10 cellular contexts compared by ENCODE assay signal in the genomic region with DNA sequence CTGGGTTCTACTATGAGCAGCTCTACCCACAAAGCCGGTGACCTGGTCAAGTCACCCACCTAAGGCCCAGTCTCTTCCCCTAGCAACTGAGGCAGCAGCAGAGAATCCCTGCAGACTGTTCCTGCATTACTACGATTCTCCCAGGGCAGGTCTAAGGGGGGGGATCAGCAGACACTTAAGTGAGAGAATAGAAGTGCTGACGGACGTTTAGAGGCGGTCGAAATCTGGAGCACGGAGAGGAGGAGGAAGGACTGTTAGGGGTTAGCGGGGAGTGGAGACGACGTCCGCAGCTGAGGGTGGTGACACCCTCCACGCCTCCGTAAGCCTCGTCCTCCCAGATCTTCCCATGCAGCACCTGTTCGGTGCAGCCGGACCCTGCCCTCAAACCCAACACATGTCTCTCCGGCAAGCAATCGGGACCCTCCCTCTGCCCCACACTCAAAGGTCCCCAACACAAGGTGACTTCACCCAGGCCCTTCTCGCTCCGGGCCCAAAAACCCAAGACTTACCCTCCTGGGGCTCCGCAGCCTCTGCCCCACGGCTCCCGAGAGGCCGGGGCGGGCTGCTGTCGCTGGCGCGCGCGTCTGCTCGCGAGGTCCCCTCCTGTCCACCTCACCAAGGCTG. TPM values are rescaled to one million over a fixed set of nuclear protein-coding genes. Genes with fewer than 3 reads are reported as not detected.
DNase-seq lines count a peak whose midpoint lies in the region; ATAC-seq and TF ChIP-seq lines count a peak whose summit lies in the region.
"Not testable (repeated sequence)": the region's sequence is repeated elsewhere in the genome, so short reads cannot be mapped to it uniquely, and the experiment has no call there.
"Had no signal": no experiment of that assay in that cellular context is flagged by ENCODE, and none has a peak within 500 bp of the region (broad histone marks: within the 10 kb centered on the region; RNA-seq: fewer than 3 reads in every experiment).

No MANE protein-coding gene starts in this region.

- H3K27me3 Mint-ChIP-seq in activated CD4-positive, alpha-beta memory T cell treated with anti-CD3 and anti-CD28 coated beads for 36 hours, result not testable (repeated sequence)

- not testable (repeated sequence) for H3K36me3 ChIP-seq in H7 (replicated peaks; ENCODE audit: control insufficient read depth, insufficient read depth, low read length); mammary epithelial cell (ENCODE audit: insufficient read depth, low read length); mucosa of rectum (ENCODE audit: control insufficient read depth in 2 of 2, insufficient read depth in 2 of 2, low read length in 2 of 2)
- peaks cover 0 to 19% (median 3%) of the 10 kb centered on the region in 6 donors for H3K36me3 ChIP-seq in spleen

- 2% methylated on average over 19 of the region's 32 CpGs for WGBS in mammary epithelial cell (ENCODE audit: low coverage, missing lambda C conversion rate)
- 1 to 5% (median 2%) methylated on average over 13 to 28 of the region's 32 CpGs for WGBS in spleen, 5 donors

- H3K9me3 Mint-ChIP-seq in activated CD4-positive, alpha-beta memory T cell treated with anti-CD3 and anti-CD28 coated beads for 36 hours, result not testable (repeated sequence)

- dilution Hi-C loops in mammary epithelial cell (cut with HindIII; ENCODE audit: low sequenced_read_pairs), result not testable (repeated sequence)

- H3K27ac ChIP-seq in AG04450 (ENCODE audit: low read depth, low read length); mammary epithelial cell (ENCODE audit: insufficient read depth, low read depth, low read length): not testable (repeated sequence)
- H3K27ac ChIP-seq in mucosa of rectum (ENCODE audit: low read depth in 2 of 2, low read length in 2 of 2) (peak overlapping the region in 1 of 2 donors; percentile 68), spleen (peak overlapping the region in 7 of 8 donors; percentile 81 to 91 (median 88))

- not testable (repeated sequence) for TF ChIP-seq POLR2A in spleen (IDR thresholded peaks at IDR 0.05)

- CTCF ChIA-PET in AG04450 (lab: Charles Lee); activated CD4-positive, alpha-beta memory T cell treated with anti-CD3 and anti-CD28 coated beads for 36 hours (lab: Charles Lee); mammary epithelial cell (lab: Charles Lee; ENCODE audit: low non-redundant PET): not testable (repeated sequence)

- not testable (repeated sequence) for H3K9me3 ChIP-seq in AG04450 (ENCODE audit: control insufficient read depth, insufficient read depth, low read length); mammary epithelial cell (replicated peaks; ENCODE audit: insufficient read depth, low read length); mucosa of rectum (ENCODE audit: control insufficient read depth in 2 of 2, low read length in 2 of 2); spleen

- intact Hi-C loops in activated CD4-positive, alpha-beta memory T cell treated with anti-CD3 and anti-CD28 coated beads for 36 hours (cut with micrococcal nuclease); mammary epithelial cell (cut with micrococcal nuclease); Right ventricle myocardium inferior (cut with DNase I); spleen (cut with DNase I; ENCODE audit: low total_unique reads): not testable (repeated sequence)

- H3K4me3 Mint-ChIP-seq in activated CD4-positive, alpha-beta memory T cell treated with anti-CD3 and anti-CD28 coated beads for 36 hours, result peak overlapping the region; percentile 92

- H3K79me2 ChIP-seq in mammary epithelial cell (ENCODE audit: insufficient read depth, low read length), result peaks cover 30% of the 10 kb centered on the region

- not testable (repeated sequence) for ATAC-seq in Right ventricle myocardium inferior

- H3K4me1 ChIP-seq in mammary epithelial cell (ENCODE audit: insufficient read depth, low read length); mucosa of rectum (ENCODE audit: control insufficient read depth in 2 of 2, insufficient read depth in 2 of 2, low read length in 2 of 2): not testable (repeated sequence)
- H3K4me1 ChIP-seq in spleen, result peaks cover 0 to 24% (median 2%) of the 10 kb centered on the region in 6 donors

- POLR2A ChIA-PET in AG04450 (lab: Yijun Ruan, JAX); activated CD4-positive, alpha-beta memory T cell treated with anti-CD3 and anti-CD28 coated beads for 36 hours (lab: Charles Lee): not testable (repeated sequence)

- peak overlapping the region; percentile 71 for H3K4me3 ChIP-seq in AG04450 (ENCODE audit: low read depth, low read length)
- H3K4me3 ChIP-seq in H7 (ENCODE audit: insufficient read depth, low read depth, low read length), result peak overlapping the region; percentile 77
- H3K4me3 ChIP-seq in mammary epithelial cell (replicated peaks in 1 of 3; ENCODE audit: insufficient read depth in 1 of 3, low read depth in 2 of 3, low read length in 3 of 3), result peak overlapping the region; percentile 70 to 79 (median 75)
- H3K4me3 ChIP-seq in mucosa of rectum (ENCODE audit: low read length in 2 of 2), result peak overlapping the region; percentile 72 to 76
- H3K4me3 ChIP-seq in spleen, result peak overlapping the region; percentile 64 to 91 (median 78)

- not testable (repeated sequence) for H3K36me3 Mint-ChIP-seq in activated CD4-positive, alpha-beta memory T cell treated with anti-CD3 and anti-CD28 coated beads for 36 hours

- BruUV-seq in mammary epithelial cell (replicated peaks; lab: Mats Ljungman, UMichigan), result not testable (repeated sequence)

- peak overlapping the region; percentile 47 for H3K4me2 ChIP-seq in mammary epithelial cell (ENCODE audit: insufficient read depth, low read depth, low read length)

- DNase-seq in AG04450 (ENCODE audit: low read depth, low spot score); H7: not testable (repeated sequence)
- DNase-seq in NCI-H1417 (lab: John Stamatoyannopoulos, UW) (peak in 2 of 3 experiments; percentile 30 to 40), mammary epithelial cell (peak; percentile 1), Right ventricle myocardium inferior (ENCODE audit: missing footprints) (peak; percentile 63), spleen (peak; percentile 76)
- DNase-seq in activated CD4-positive, alpha-beta memory T cell treated with anti-CD3 and anti-CD28 coated beads for 36 hours, result peak; percentile 20

- TF ChIP-seq CTCF in AG04450 (IDR thresholded peaks at IDR 0.05; ENCODE audit: low read depth, low read length); mammary epithelial cell (conservative IDR thresholded peaks at IDR 0.05 in 1 of 2, IDR thresholded peaks at IDR 0.05 in 1 of 2; ENCODE audit: extremely low read depth in 1 of 2, insufficient read depth in 1 of 2, low read depth in 1 of 2, low read length in 2 of 2); spleen (IDR thresholded peaks at IDR 0.05 in 8 of 11, conservative IDR thresholded peaks at IDR 0.05 in 3 of 11): not testable (repeated sequence)

- in situ Hi-C loops in mammary epithelial cell (cut with MboI; ENCODE audit: low sequenced_read_pairs in 2 of 2), result not testable (repeated sequence)

- H4K20me1 ChIP-seq in mammary epithelial cell (ENCODE audit: insufficient read depth, low read length), result not testable (repeated sequence)

- H3K9ac ChIP-seq in mammary epithelial cell (ENCODE audit: insufficient read depth, low read length), result not testable (repeated sequence)
- H3K9ac ChIP-seq in mucosa of rectum (ENCODE audit: low read depth in 1 of 2, low read length in 2 of 2), result peak overlapping the region; percentile 24 to 70

- H2AFZ ChIP-seq in mammary epithelial cell (ENCODE audit: low read depth, low read length), result peak overlapping the region; percentile 76

- H3K27me3 ChIP-seq in AG04450 (ENCODE audit: control insufficient read depth, insufficient read depth, low read length); H7 (ENCODE audit: control insufficient read depth, insufficient read depth, low read length); mammary epithelial cell (ENCODE audit: insufficient read depth, low read length); mucosa of rectum (ENCODE audit: control insufficient read depth in 2 of 2, insufficient read depth in 2 of 2, low read length in 2 of 2); spleen (replicated peaks in 1 of 7): not testable (repeated sequence)

- H3K27ac Mint-ChIP-seq in activated CD4-positive, alpha-beta memory T cell treated with anti-CD3 and anti-CD28 coated beads for 36 hours, result peak overlapping the region; percentile 86

- not testable (repeated sequence) for H3K4me1 Mint-ChIP-seq in activated CD4-positive, alpha-beta memory T cell treated with anti-CD3 and anti-CD28 coated beads for 36 hours (ENCODE audit: low read depth)

RNA-seq across cellular contexts. Expression of gene POM121C, which starts 0.6 kb away (rescaled TPM):
- polyA plus RNA-seq in AG04450 (2011; rRNA removed), result 7.4 and 9.3 TPM in 2 replicates
- 25.0 and 25.1 TPM in 2 replicates for polyA minus RNA-seq in AG04450 (2011; rRNA and poly(A)+ RNA removed)
- 8.4 and 13.2 TPM in 2 replicates for total RNA-seq in H7 (2014; rRNA removed; shearing (Covaris generic))
- 10 to 100 TPM; 55.3 to 61.2 TPM for total RNA-seq in activated CD4-positive, alpha-beta memory T cell treated with anti-CD3 and anti-CD28 coated beads for 36 hours
- total RNA-seq in mammary epithelial cell, result 10 to 100 TPM; 16.3 to 58.0 TPM
- 19.5 TPM for polyA plus RNA-seq in mammary epithelial cell
- 264 TPM for polyA minus RNA-seq in mammary epithelial cell
- 19.4 TPM for total RNA-seq in Right ventricle myocardium inferior
- total RNA-seq in spleen, result 10 to 100 TPM; 33.6 to 67.4 (median 57.1) TPM
- 10 to 100 TPM in 1 of 3 donors, 1 to 10 TPM in 2; 9.1 to 16.1 (median 9.2) TPM for polyA plus RNA-seq in spleen

RNA-seq across cellular contexts. Expression of gene SPDYE5, which starts 6.7 kb away (rescaled TPM):
- not detected in 2 replicates for polyA plus RNA-seq in AG04450 (2011; rRNA removed)
- polyA minus RNA-seq in AG04450 (2011; rRNA and poly(A)+ RNA removed), result not detected in 2 replicates
- not detected in 2 replicates for total RNA-seq in H7 (2014; rRNA removed; shearing (Covaris generic))
- total RNA-seq in activated CD4-positive, alpha-beta memory T cell treated with anti-CD3 and anti-CD28 coated beads for 36 hours, result not detected
- not detected for total RNA-seq in mammary epithelial cell
- not detected for polyA plus RNA-seq in mammary epithelial cell
- not detected for polyA minus RNA-seq in mammary epithelial cell
- total RNA-seq in Right ventricle myocardium inferior, result not detected
- total RNA-seq in spleen, result under 1 TPM in 2 of 7 donors, not detected in 5; 0.14 to 0.26 TPM
- polyA plus RNA-seq in spleen, result under 1 TPM in 1 of 3 donors, not detected in 2; 0.03 TPM
- total RNA-seq: activated CD8-positive, alpha-beta memory T cell treated with anti-CD3 and anti-CD28 coated beads for 36 hours; frontal cortex had no signal
